In genomic region chr2:126558029-126558428, GRCh38 we compare ENCODE assay signal across 8 cellular contexts.
"Had no signal": no experiment of that assay in that cellular context is flagged by ENCODE, and none has a peak within 500 bp of the region (broad histone marks: within the 10 kb centered on the region; RNA-seq: fewer than 3 reads in every experiment).

No MANE protein-coding gene starts in this region.

- H3K4me2 ChIP-seq: GM23338 had no signal

- H3K4me1 Mint-ChIP-seq: GM23338 had no signal

- DNase-seq: H9, HCEC 1CT, IMR-90 had no signal

- H3K27ac Mint-ChIP-seq: GM23338, H9 had no signal

- H2AFZ ChIP-seq: GM23338 had no signal

- ATAC-seq: GM23338, K562 had no signal

- H3K4me3 ChIP-seq: GM23338, K562 had no signal

- FAIRE-seq: H1, H54, HTR-8/SVneo, K562 had no signal

- H3K4me3 Mint-ChIP-seq: GM23338, H9 had no signal
